ENCODE assay signal across 9 cellular contexts in the genomic region with DNA sequence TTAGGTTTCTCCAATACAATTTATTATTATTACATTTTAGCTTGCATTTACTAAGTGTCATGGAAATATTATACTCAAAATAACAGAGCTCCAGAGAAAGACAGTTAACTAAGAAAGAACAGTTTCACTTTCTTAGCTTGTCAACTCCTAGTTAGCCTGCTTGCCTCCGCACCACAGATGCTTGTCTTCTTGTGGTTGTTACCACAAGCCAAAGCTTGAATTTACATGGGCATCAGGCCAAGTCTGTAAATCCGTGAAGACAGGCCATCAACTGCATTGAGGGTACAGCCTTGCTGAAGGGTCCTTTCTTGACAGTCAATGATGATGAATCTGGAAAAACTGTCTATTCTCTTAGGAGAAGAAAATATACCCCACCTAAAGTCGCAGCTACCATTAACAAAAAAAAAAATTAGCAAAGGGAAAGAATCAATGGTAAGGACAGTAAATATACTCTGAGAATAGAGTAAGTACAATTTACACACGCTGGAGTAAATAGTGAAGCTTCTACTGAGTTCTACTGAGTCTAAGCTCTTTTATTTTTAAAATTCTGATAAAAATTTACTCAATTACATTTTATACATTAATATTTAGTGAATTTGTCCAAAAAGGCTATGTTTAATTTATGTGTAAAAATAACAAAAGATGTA. TPM values are rescaled to one million over a fixed set of nuclear protein-coding genes. Genes with fewer than 3 reads are reported as not detected.
A peak's percentile ranks its signal among the peaks of the same experiment; 100 is the strongest.
DNase-seq lines count a peak whose midpoint lies in the region; ATAC-seq lines count a peak whose summit lies in the region.
"Had no signal": no experiment of that assay in that cellular context is flagged by ENCODE, and none has a peak within 500 bp of the region (broad histone marks: within the 10 kb centered on the region; RNA-seq: fewer than 3 reads in every experiment).

No MANE protein-coding gene starts in this region.

- H2BK12ac ChIP-seq in neuronal stem cell (ENCODE audit: low read length), result no peak overlapping the region

- no peak overlapping the region for H3K27ac Mint-ChIP-seq in activated CD4-positive, alpha-beta memory T cell treated with anti-CD3 and anti-CD28 coated beads, Interleukin-2, amount 10 ng/mL, durations not matched to agents 7 days and 5 days
- peak overlapping the region; percentile 69 for H3K27ac Mint-ChIP-seq in stimulated activated memory B cell treated with anti-CD40 and anti-IgM and Interleukin-4, amounts not matched to agents 10 μg/mL and 1 μg/mL and 100 μg/mL, for 72 hours

- H3K18ac ChIP-seq in neuronal stem cell (ENCODE audit: low read length), result no peak overlapping the region

- no peak overlapping the region for H4K91ac ChIP-seq in neuronal stem cell (ENCODE audit: low read depth, low read length, poor library complexity)

- no peak overlapping the region for H3K4me3 Mint-ChIP-seq in activated CD4-positive, alpha-beta memory T cell treated with anti-CD3 and anti-CD28 coated beads, Interleukin-2, amount 10 ng/mL, durations not matched to agents 7 days and 5 days
- H3K4me3 Mint-ChIP-seq in stimulated activated memory B cell treated with anti-CD40 and anti-IgM and Interleukin-4, amounts not matched to agents 10 μg/mL and 1 μg/mL and 100 μg/mL, for 72 hours, result no peak overlapping the region

- H2BK120ac ChIP-seq in neuronal stem cell (ENCODE audit: low read depth, low read length), result no peak overlapping the region

- no peaks in the 10 kb centered on the region for H3K79me1 ChIP-seq in neuronal stem cell (ENCODE audit: low read depth, low read length)

- no peak overlapping the region for H3K27ac ChIP-seq in neuronal stem cell (replicated peaks; ENCODE audit: low read length)
- H3K27ac ChIP-seq: adrenal gland had no signal

- ATAC-seq in GM18502 (IDR thresholded peaks at IDR 0.05; ENCODE audit: poor library complexity, unreplicated experiment) (peak; percentile 98), HG02588 (IDR thresholded peaks at IDR 0.05; ENCODE audit: unreplicated experiment) (peak; percentile 80)
- peak; percentile 66 for ATAC-seq in stimulated activated memory B cell treated with anti-CD40 and anti-IgM and Interleukin-4, amounts not matched to agents 10 μg/mL and 1 μg/mL and 100 μg/mL, for 72 hours

- H3K27me3 ChIP-seq in neuronal stem cell (ENCODE audit: control insufficient read depth in 3 of 3, insufficient read depth in 3 of 3, low read depth in 1 of 3, low read length in 3 of 3), result no peaks in the 10 kb centered on the region
- H3K27me3 ChIP-seq: adrenal gland had no signal

- peaks cover 6% of the 10 kb centered on the region for H3K27me3 Mint-ChIP-seq in activated CD4-positive, alpha-beta memory T cell treated with anti-CD3 and anti-CD28 coated beads, Interleukin-2, amount 10 ng/mL, durations not matched to agents 7 days and 5 days
- H3K27me3 Mint-ChIP-seq in stimulated activated memory B cell treated with anti-CD40 and anti-IgM and Interleukin-4, amounts not matched to agents 10 μg/mL and 1 μg/mL and 100 μg/mL, for 72 hours, result no peaks in the 10 kb centered on the region

- no peak overlapping the region for H2BK15ac ChIP-seq in neuronal stem cell (ENCODE audit: low read length)

- H2AK5ac ChIP-seq in neuronal stem cell (ENCODE audit: low read depth, low read length), result no peak overlapping the region

- H3K4ac ChIP-seq in neuronal stem cell (ENCODE audit: low read length), result no peak overlapping the region

- H3K4me3 ChIP-seq in neuronal stem cell (ENCODE audit: low read length in 2 of 2), result no peak overlapping the region
- H3K4me3 ChIP-seq: adrenal gland had no signal

- DNase-seq in NCI-H1105 treated with DMSO at 0.1 percent for 48 hours (lab: John Stamatoyannopoulos, UW) (peak; percentile 69), fibroblast of the conjunctiva (ENCODE audit: low read depth) (peak; percentile 26), neuronal stem cell (ENCODE audit: low spot score) (no peak), RKO (ENCODE audit: low spot score) (no peak)
- DNase-seq in activated CD4-positive, alpha-beta memory T cell treated with anti-CD3 and anti-CD28 coated beads, Interleukin-2, amount 10 ng/mL, durations not matched to agents 7 days and 5 days, result peak; percentile 73

- whole genome bisulfite sequencing in neuronal stem cell (ENCODE audit: extremely low coverage in 2 of 2, insufficient read length in 2 of 2, insufficient replicate concordance in 1 of 2), 2 donors, result no CpG with 5 or more reads among the region's 4 CpGs

- no peak overlapping the region for H2BK5ac ChIP-seq in neuronal stem cell (ENCODE audit: low read length)

- CTCF ChIA-PET in activated CD4-positive, alpha-beta memory T cell treated with anti-CD3 and anti-CD28 coated beads, Interleukin-2, amount 10 ng/mL, durations not matched to agents 7 days and 5 days (lab: Charles Lee), result interaction anchor here (0.8 to 1.2 kb wide), 6 partner anchors 16 to 332 kb away, joined by 3 to 6 read pairs (median 4); a partner anchor contains a TSS

- H3K23ac ChIP-seq in neuronal stem cell (ENCODE audit: low read depth, low read length, poor library complexity), result no peak overlapping the region

- H3K4me1 ChIP-seq in neuronal stem cell (ENCODE audit: control insufficient read depth in 2 of 2, insufficient read depth in 1 of 2, low read depth in 1 of 2, low read length in 2 of 2), result no peaks in the 10 kb centered on the region
- H3K4me1 ChIP-seq: adrenal gland had no signal

- no peaks in the 10 kb centered on the region for H3K9me3 Mint-ChIP-seq in activated CD4-positive, alpha-beta memory T cell treated with anti-CD3 and anti-CD28 coated beads, Interleukin-2, amount 10 ng/mL, durations not matched to agents 7 days and 5 days
- H3K9me3 Mint-ChIP-seq in stimulated activated memory B cell treated with anti-CD40 and anti-IgM and Interleukin-4, amounts not matched to agents 10 μg/mL and 1 μg/mL and 100 μg/mL, for 72 hours, result no peaks in the 10 kb centered on the region

- H2AFZ ChIP-seq in neuronal stem cell (ENCODE audit: low read length), result no peak overlapping the region

- H3K9ac ChIP-seq in neuronal stem cell (ENCODE audit: low read depth, low read length, poor library complexity), result no peak overlapping the region

- H3K14ac ChIP-seq in neuronal stem cell (ENCODE audit: low read length), result no peak overlapping the region

- H3K4me2 ChIP-seq in neuronal stem cell (ENCODE audit: insufficient read depth, low read length, poor library complexity, severe bottlenecking), result no peak overlapping the region

- peaks cover 14% of the 10 kb centered on the region for H3K4me1 Mint-ChIP-seq in activated CD4-positive, alpha-beta memory T cell treated with anti-CD3 and anti-CD28 coated beads, Interleukin-2, amount 10 ng/mL, durations not matched to agents 7 days and 5 days
- peaks cover 12% of the 10 kb centered on the region for H3K4me1 Mint-ChIP-seq in stimulated activated memory B cell treated with anti-CD40 and anti-IgM and Interleukin-4, amounts not matched to agents 10 μg/mL and 1 μg/mL and 100 μg/mL, for 72 hours

- POLR2A ChIA-PET in activated CD4-positive, alpha-beta memory T cell treated with anti-CD3 and anti-CD28 coated beads, Interleukin-2, amount 10 ng/mL, durations not matched to agents 7 days and 5 days (lab: Charles Lee), result interaction anchor here (0.9 to 1.8 kb wide), 8 partner anchors 11 to 320 kb away, joined by 4 to 10 read pairs (median 6); a partner anchor contains a TSS

- peaks cover 5 to 43% of the 10 kb centered on the region in 2 donors for H3K36me3 ChIP-seq in neuronal stem cell (replicated peaks in 1 of 2; ENCODE audit: control insufficient read depth in 2 of 2, insufficient read depth in 2 of 2, low read length in 2 of 2)

- H3K36me3 Mint-ChIP-seq in activated CD4-positive, alpha-beta memory T cell treated with anti-CD3 and anti-CD28 coated beads, Interleukin-2, amount 10 ng/mL, durations not matched to agents 7 days and 5 days (ENCODE audit: low read depth), result peaks cover 35% of the 10 kb centered on the region
- H3K36me3 Mint-ChIP-seq in stimulated activated memory B cell treated with anti-CD40 and anti-IgM and Interleukin-4, amounts not matched to agents 10 μg/mL and 1 μg/mL and 100 μg/mL, for 72 hours, result peaks cover 14% of the 10 kb centered on the region

- no peaks in the 10 kb centered on the region for H3K9me3 ChIP-seq in neuronal stem cell (replicated peaks in 1 of 2; ENCODE audit: control insufficient read depth in 2 of 2, insufficient read depth in 1 of 2, low read depth in 1 of 2, low read length in 2 of 2)
- H3K9me3 ChIP-seq: adrenal gland had no signal

- H4K8ac ChIP-seq in neuronal stem cell (ENCODE audit: low read depth, low read length), result no peak overlapping the region

RNA-seq across cellular contexts. Expression of a gene that starts 15.6 kb away (rescaled TPM):
- total RNA-seq in activated CD4-positive, alpha-beta memory T cell treated with anti-CD3 and anti-CD28 coated beads, Interleukin-2, amount 10 ng/mL, durations not matched to agents 7 days and 5 days, result 10 to 100 TPM; 11.6 to 13.7 TPM
- 72.7 TPM for polyA plus RNA-seq in neuronal stem cell (2013, experiment 1 of 2)
- polyA plus RNA-seq in neuronal stem cell (2013, experiment 2 of 2), result 73.8 TPM

RNA-seq across cellular contexts. Expression of a gene that starts 33.6 kb away (rescaled TPM):
- 10 to 100 TPM; 43.3 to 49.0 TPM for total RNA-seq in activated CD4-positive, alpha-beta memory T cell treated with anti-CD3 and anti-CD28 coated beads, Interleukin-2, amount 10 ng/mL, durations not matched to agents 7 days and 5 days
- polyA plus RNA-seq in neuronal stem cell (2013, experiment 1 of 2), result 36.8 TPM
- 38.9 TPM for polyA plus RNA-seq in neuronal stem cell (2013, experiment 2 of 2)

Comparison
In these comparisons a context has a peak if more than half of its experiments do, and no peak if none do; other contexts are left out.
1. DNase-seq: peak in NCI-H1105 treated with DMSO at 0.1 percent for 48 hours (single experiment), activated CD4-positive, alpha-beta memory T cell treated with anti-CD3 and anti-CD28 coated beads, Interleukin-2, amount 10 ng/mL, durations not matched to agents 7 days and 5 days (single experiment) and fibroblast of the conjunctiva (single experiment); none in neuronal stem cell (single experiment) and RKO (single experiment).
2. Peak in every context shown above with its lines, with median percentiles within 50 percentile points of each other: ATAC-seq.